ENCODE assay signal across 13 cellular contexts in genomic region chr22:26887456-26887855, GRCh38.
A peak's percentile ranks its signal among the peaks of the same experiment; 100 is the strongest.
DNase-seq lines count a peak whose midpoint lies in the region; ATAC-seq and TF ChIP-seq lines count a peak whose summit lies in the region.
"Had no signal": no experiment of that assay in that cellular context is flagged by ENCODE, and none has a peak within 500 bp of the region (broad histone marks: within the 10 kb centered on the region; RNA-seq: fewer than 3 reads in every experiment).

No MANE protein-coding gene starts in this region.

- H3K36me3 ChIP-seq in MG63 (no peaks in the 10 kb centered on the region), endodermal cell (ENCODE audit: control insufficient read depth, insufficient read depth, low read length) (no peaks in the 10 kb centered on the region), mesendoderm (ENCODE audit: control insufficient read depth, insufficient read depth, low read length) (no peaks in the 10 kb centered on the region)
- no peaks in the 10 kb centered on the region for H3K36me3 ChIP-seq in effector memory CD4-positive, alpha-beta T cell (ENCODE audit: control insufficient read depth, insufficient read depth, low read length)

- H3K4me3 ChIP-seq in MG63 (no peak overlapping the region), endodermal cell (ENCODE audit: low read length) (no peak overlapping the region), mesendoderm (ENCODE audit: low read length) (no peak overlapping the region)
- no peak overlapping the region for H3K4me3 ChIP-seq in effector memory CD4-positive, alpha-beta T cell (ENCODE audit: insufficient read depth, low read depth, low read length, poor library complexity, severe bottlenecking)
- H3K4me3 ChIP-seq: psoas muscle had no signal

- H3K23ac ChIP-seq in mesendoderm (ENCODE audit: low read length), result no peak overlapping the region

- no peak overlapping the region for H3K4ac ChIP-seq in mesendoderm (ENCODE audit: low read depth, low read length)

- no peak overlapping the region for H3K56ac ChIP-seq in mesendoderm (ENCODE audit: low read length)

- H3K4me1 ChIP-seq in endodermal cell (ENCODE audit: control insufficient read depth, insufficient read depth, low read length) (peaks cover 8% of the 10 kb centered on the region), mesendoderm (ENCODE audit: control insufficient read depth, low read depth, low read length) (peaks cover 10% of the 10 kb centered on the region)
- H3K4me1 ChIP-seq in effector memory CD4-positive, alpha-beta T cell (ENCODE audit: control insufficient read depth, insufficient read depth, low read length, poor library complexity, severe bottlenecking), result no peaks in the 10 kb centered on the region

- no peak overlapping the region for H3K4me2 ChIP-seq in mesendoderm (ENCODE audit: low read length)

- no peaks in the 10 kb centered on the region for H3K9me3 Mint-ChIP-seq in endodermal cell
- H3K9me3 Mint-ChIP-seq: CD8-positive, alpha-beta memory T cell; immature natural killer cell had no signal

- H3K9me3 ChIP-seq in MG63 (no peaks in the 10 kb centered on the region), endodermal cell (ENCODE audit: control insufficient read depth, low read length) (no peaks in the 10 kb centered on the region)
- H3K9me3 ChIP-seq in effector memory CD4-positive, alpha-beta T cell (ENCODE audit: control insufficient read depth, low read length), result no peaks in the 10 kb centered on the region
- H3K9me3 ChIP-seq: psoas muscle had no signal

- DNase-seq in AG08396 (ENCODE audit: low spot score) (peak; percentile 67), MG63 (peak; percentile 65), endodermal cell (no peak), mesendoderm (peak; percentile 46), activated gamma-delta T cell (lab: John Stamatoyannopoulos, UW) (no peak)
- no peak for DNase-seq in effector memory CD4-positive, alpha-beta T cell
- DNase-seq: CD8-positive, alpha-beta memory T cell; immature natural killer cell; NCI-H526 treated with DMSO at 0.1 percent for 48 hours; psoas muscle; T-helper 9 cell had no signal

- H3K27ac ChIP-seq in endodermal cell (ENCODE audit: low read depth, low read length), result peak overlapping the region; percentile 83
- no peak overlapping the region for H3K27ac ChIP-seq in mesendoderm (ENCODE audit: low read depth, low read length)
- H3K27ac ChIP-seq in effector memory CD4-positive, alpha-beta T cell (ENCODE audit: insufficient read depth, low read length, poor library complexity, severe bottlenecking), result no peak overlapping the region
- H3K27ac ChIP-seq: psoas muscle had no signal

- no peak overlapping the region for H2AK5ac ChIP-seq in mesendoderm (ENCODE audit: low read length)

- H3K4me3 Mint-ChIP-seq in endodermal cell, result no peak overlapping the region
- H3K4me3 Mint-ChIP-seq: immature natural killer cell had no signal

- TF ChIP-seq CTCF in endodermal cell (conservative IDR thresholded peaks at IDR 0.05), result no peak

- no peak overlapping the region for H4K8ac ChIP-seq in mesendoderm (ENCODE audit: low read depth, low read length)

- H3K27me3 ChIP-seq in MG63, result no peaks in the 10 kb centered on the region
- no peaks in the 10 kb centered on the region for H3K27me3 ChIP-seq in endodermal cell (ENCODE audit: control insufficient read depth, insufficient read depth, low read length, poor library complexity, severe bottlenecking)
- H3K27me3 ChIP-seq in mesendoderm (ENCODE audit: insufficient read depth, low read length, poor library complexity), result no peaks in the 10 kb centered on the region
- no peaks in the 10 kb centered on the region for H3K27me3 ChIP-seq in effector memory CD4-positive, alpha-beta T cell (replicated peaks; ENCODE audit: control insufficient read depth, insufficient read depth, low read length, poor library complexity, severe bottlenecking)

- no peak overlapping the region for H3K18ac ChIP-seq in mesendoderm (ENCODE audit: low read length)

- no peak overlapping the region for H2BK5ac ChIP-seq in mesendoderm (ENCODE audit: low read length)

- H3K4me1 Mint-ChIP-seq in endodermal cell, result peaks cover 22% of the 10 kb centered on the region
- H3K4me1 Mint-ChIP-seq: CD8-positive, alpha-beta memory T cell; immature natural killer cell had no signal

- H3K79me2 ChIP-seq in mesendoderm (ENCODE audit: control insufficient read depth, insufficient read depth, low read length), result no peaks in the 10 kb centered on the region

- no peak overlapping the region for H3K27ac Mint-ChIP-seq in endodermal cell
- H3K27ac Mint-ChIP-seq: CD8-positive, alpha-beta memory T cell; immature natural killer cell had no signal

- no peak overlapping the region for H2BK120ac ChIP-seq in mesendoderm (ENCODE audit: low read depth, low read length)

- H3K79me1 ChIP-seq in mesendoderm (ENCODE audit: low read length), result no peaks in the 10 kb centered on the region

- H3K27me3 Mint-ChIP-seq in endodermal cell (ENCODE audit: insufficient read depth), result no peaks in the 10 kb centered on the region

- H3K36me3 Mint-ChIP-seq in endodermal cell (ENCODE audit: low read depth), result no peaks in the 10 kb centered on the region

- ATAC-seq in GM21737 (IDR thresholded peaks at IDR 0.05; ENCODE audit: unreplicated experiment) (no peak), GM21381 (IDR thresholded peaks at IDR 0.05; ENCODE audit: unreplicated experiment) (no peak)
- ATAC-seq: psoas muscle had no signal

- WGBS in endodermal cell (ENCODE audit: insufficient coverage in 1 of 2, insufficient read length in 1 of 2), 2 experiments, result 77 to 82% methylated on average over 6 of the region's 6 CpGs
- WGBS in mesendoderm (ENCODE audit: extremely low coverage, insufficient coverage, low lambda C conversion rate), result no CpG with 5 or more reads among the region's 6 CpGs

- H4K5ac ChIP-seq in mesendoderm (ENCODE audit: low read length), result no peak overlapping the region

- no peak overlapping the region for H2BK15ac ChIP-seq in mesendoderm (replicated peaks; ENCODE audit: low read depth)

- no peak overlapping the region for H3K9ac ChIP-seq in endodermal cell (ENCODE audit: extremely low read depth, low read length, poor library complexity, severe bottlenecking)
- H3K9ac ChIP-seq in mesendoderm (ENCODE audit: low read length), result no peak overlapping the region

Comparison
In these comparisons a context has a peak if more than half of its experiments do, and no peak if none do; other contexts are left out.
1. DNase-seq: peak in AG08396 (single experiment), MG63 (single experiment) and mesendoderm (single experiment); none in endodermal cell (single experiment), effector memory CD4-positive, alpha-beta T cell (0 of 3) and activated gamma-delta T cell (single experiment).